ENCODE assay signal across 28 cellular contexts in genomic region chr14:21379338-21379737, GRCh38.
"Had no signal": no experiment of that assay in that cellular context is flagged by ENCODE, and none has a peak within 500 bp of the region (broad histone marks: within the 10 kb centered on the region; RNA-seq: fewer than 3 reads in every experiment).

No MANE protein-coding gene starts in this region.

- H3K4me3 ChIP-seq: adrenal gland, SJCRH30 had no signal

- H3K27me3 Mint-ChIP-seq: activated CD8-positive, alpha-beta T cell treated with anti-CD3 and anti-CD28 coated beads for 36 hours; activated naive CD8-positive, alpha-beta T cell had no signal

- H3K27ac Mint-ChIP-seq: activated CD8-positive, alpha-beta T cell treated with anti-CD3 and anti-CD28 coated beads for 36 hours; activated naive CD8-positive, alpha-beta T cell; activated T-helper 1 cell treated with anti-CD3 and anti-CD28 coated beads, Interleukin-12 subunit alpha, Interleukin-12 subunit beta, Interleukin-2, Interleukin-4 antibody, amounts not matched to agents 30 ng/mL and 10 ng/mL and 1 ng/mL, durations not matched to agents 14 hours and 24 hours and 36 hours had no signal

- H3K27ac ChIP-seq: adrenal gland, RWPE1, SJCRH30 had no signal

- H3K9me3 Mint-ChIP-seq: activated CD8-positive, alpha-beta T cell treated with anti-CD3 and anti-CD28 coated beads for 36 hours; activated T-helper 1 cell treated with anti-CD3 and anti-CD28 coated beads, Interleukin-12 subunit alpha, Interleukin-12 subunit beta, Interleukin-2, Interleukin-4 antibody, amounts not matched to agents 30 ng/mL and 10 ng/mL and 1 ng/mL, durations not matched to agents 14 hours and 24 hours and 36 hours had no signal

- ATAC-seq: activated CD4-positive, CD25-positive, alpha-beta regulatory T cell treated with anti-CD3 and anti-CD28 coated beads, Interleukin-2, amount 50 U/mL, for 24 hours; activated CD8-positive, alpha-beta T cell treated with anti-CD3 and anti-CD28 coated beads for 36 hours; Panc1 had no signal

- H3K4me2 ChIP-seq: SK-N-SH had no signal

- H3K9me2 ChIP-seq: SK-N-SH had no signal

- H3K27me3 ChIP-seq: adrenal gland, SJCRH30 had no signal

- H3K9ac ChIP-seq: SK-N-SH had no signal

- H3K9me3 ChIP-seq: adrenal gland, SJCRH30, SK-N-SH had no signal

- H3K4me3 Mint-ChIP-seq: activated CD8-positive, alpha-beta T cell treated with anti-CD3 and anti-CD28 coated beads for 36 hours; activated naive CD8-positive, alpha-beta T cell; activated T-helper 1 cell treated with anti-CD3 and anti-CD28 coated beads, Interleukin-12 subunit alpha, Interleukin-12 subunit beta, Interleukin-2, Interleukin-4 antibody, amounts not matched to agents 30 ng/mL and 10 ng/mL and 1 ng/mL, durations not matched to agents 14 hours and 24 hours and 36 hours had no signal

- DNase-seq: activated CD4-positive, alpha-beta T cell treated with anti-CD3 and anti-CD28 coated beads for 4 hours; activated CD8-positive, alpha-beta memory T cell treated with anti-CD3 and anti-CD28 coated beads, Interleukin-2, amount 50 U/mL, for 4 hours; activated CD8-positive, alpha-beta T cell treated with anti-CD3 and anti-CD28 coated beads for 36 hours; activated effector memory CD4-positive, alpha-beta T cell treated with Interleukin-2 at 50 U/mL for 16 hours; activated naive CD4-positive, alpha-beta T cell; adrenal gland; anterior cingulate cortex; cerebellar nuclear complex; MV-4-11; NCI-H1105; NCI-H1436; NCI-H1694 treated with DMSO at 0.1 percent for 48 hours; NCI-H2029 treated with DMSO at 0.1 percent for 48 hours; NCI-H345; NCI-H510A; NCI-H526 treated with DMSO at 0.1 percent for 48 hours; NCI-H82; NK-92 treated with Interleukin-12 subunit alpha and Interleukin-12 subunit beta, amount 100 ng/mL, for 24 hours; OCI-M1; Right ventricle myocardium superior; SJCRH30; SK-N-SH; T-helper 1 cell had no signal
